8 cellular contexts compared by ENCODE assay signal in the genomic region with DNA sequence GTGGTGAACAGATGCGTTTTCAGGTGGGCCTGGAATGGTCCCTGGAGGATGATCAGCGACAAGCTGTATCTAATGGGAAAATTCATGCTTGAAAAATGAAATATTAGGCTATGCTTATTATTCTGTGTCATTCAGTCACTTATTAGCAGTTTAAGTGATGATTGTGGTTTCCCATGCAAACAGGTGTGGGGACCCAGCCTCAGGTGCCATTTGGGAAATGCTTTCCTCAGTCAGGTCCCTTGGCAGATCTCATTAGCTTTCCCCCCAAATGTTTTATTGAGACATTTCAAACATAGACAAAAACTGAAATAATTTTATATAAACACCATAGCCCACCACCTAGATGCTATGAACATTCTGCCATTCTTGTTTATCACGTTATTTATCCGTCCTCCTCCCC. TPM values are rescaled to one million over a fixed set of nuclear protein-coding genes. Genes with fewer than 3 reads are reported as not detected.
DNase-seq lines count a peak whose midpoint lies in the region; ATAC-seq, FAIRE-seq and TF ChIP-seq lines count a peak whose summit lies in the region.

No MANE protein-coding gene starts in this region.

- H3K27me3 ChIP-seq in DND-41 (ENCODE audit: insufficient read depth, low read length, poor library complexity) (no peaks in the 10 kb centered on the region), NT2/D1 (ENCODE audit: insufficient read depth, insufficient read length) (no peaks in the 10 kb centered on the region), H1 (replicated peaks in 1 of 4; ENCODE audit: control insufficient read depth in 3 of 4, extremely low read depth in 1 of 4, insufficient read depth in 3 of 4, low read length in 3 of 4) (0 out of 7 replicates have a peak, but pooled peaks cover 0 to 3% (median 0%) of the 10 kb centered on the region in 4 experiments), osteoblast (ENCODE audit: insufficient read depth, low read length) (peaks cover 6% of the 10 kb centered on the region)

- H3K4me3 ChIP-seq in DND-41 (ENCODE audit: low read depth in 1 of 2, low read length in 2 of 2) (peak overlapping the region; percentile 13 to 69; a peak in 3 of 4 replicates), NT2/D1 (ENCODE audit: insufficient read length, low read depth) (peak overlapping the region; percentile 61), H1 (ENCODE audit: extremely low read depth in 1 of 4, insufficient read depth in 2 of 4, low read depth in 3 of 4, low read length in 4 of 4) (peak overlapping the region; percentile 24 to 82 (median 60)), osteoblast (ENCODE audit: insufficient read depth, low read length) (peak overlapping the region; percentile 57)

- no peak overlapping the region for H3K4ac ChIP-seq in H1 (replicated peaks; ENCODE audit: insufficient read length, low read depth, low read length)

- H2BK12ac ChIP-seq in H1 (ENCODE audit: low read depth, low read length): no peak overlapping the region

- H3K79me1 ChIP-seq in H1 (ENCODE audit: low read depth, low read length): no peaks in the 10 kb centered on the region

- ATAC-seq in DND-41 (ENCODE audit: insufficient read depth, low read depth) (no peak), GM18870 (IDR thresholded peaks at IDR 0.05; ENCODE audit: unreplicated experiment) (no peak), HG03354 (IDR thresholded peaks at IDR 0.05; ENCODE audit: poor library complexity, severe bottlenecking, unreplicated experiment) (no peak)

- peak overlapping the region; percentile 84 for H3K4me2 ChIP-seq in DND-41 (ENCODE audit: insufficient read depth, low read length)
- H3K4me2 ChIP-seq in H1 (ENCODE audit: insufficient read depth in 1 of 2, low read depth in 2 of 2, low read length in 2 of 2): peak overlapping the region; percentile 47 to 86
- H3K4me2 ChIP-seq in osteoblast (ENCODE audit: insufficient read depth, low read length): peak overlapping the region; percentile 57

- H3K4me1 ChIP-seq in DND-41 (ENCODE audit: insufficient read depth, low read length): peaks cover 25% of the 10 kb centered on the region
- H3K4me1 ChIP-seq in NT2/D1 (ENCODE audit: insufficient read depth, insufficient read length): peaks cover 3% of the 10 kb centered on the region
- peaks cover 0 to 5% (median 2%) of the 10 kb centered on the region in 4 experiments; a peak in 5 of 7 replicates for H3K4me1 ChIP-seq in H1 (replicated peaks in 1 of 4; ENCODE audit: control insufficient read depth in 3 of 4, insufficient read depth in 4 of 4, low read length in 3 of 4)
- no peaks in the 10 kb centered on the region for H3K4me1 ChIP-seq in osteoblast (ENCODE audit: insufficient read depth, low read length)

- no peak overlapping the region for H3K23ac ChIP-seq in H1 (ENCODE audit: insufficient read length)

- H3K56ac ChIP-seq in H1 (replicated peaks; ENCODE audit: insufficient read length, low read depth, low read length): no peak overlapping the region

- H3K23me2 ChIP-seq in H1 (ENCODE audit: low read depth, low read length): peaks cover 2% of the 10 kb centered on the region; the same call in 1 of the 2 replicates

- no peak overlapping the region for H2BK120ac ChIP-seq in H1 (replicated peaks; ENCODE audit: low read depth, low read length)

- no peak overlapping the region for H3K18ac ChIP-seq in H1 (ENCODE audit: extremely low read depth, low read length)

- FAIRE-seq in H1 (lab: Jason Lieb, UNC): no peak

- no peak overlapping the region for H2BK20ac ChIP-seq in H1 (ENCODE audit: low read length)

- H3K9ac ChIP-seq in DND-41 (ENCODE audit: low read depth, low read length) (peak overlapping the region; percentile 76), NT2/D1 (ENCODE audit: insufficient read length, low read depth) (peak overlapping the region; percentile 81), H1 (replicated peaks in 1 of 4; ENCODE audit: extremely low read depth in 1 of 4, low read depth in 3 of 4, low read length in 3 of 4) (no peak overlapping the region)

- H2BK15ac ChIP-seq in H1 (ENCODE audit: low read length): no peak overlapping the region

- H3K9me3 ChIP-seq in DND-41 (ENCODE audit: insufficient read depth, low read length, severe bottlenecking): no peaks in the 10 kb centered on the region
- H3K9me3 ChIP-seq in NT2/D1 (ENCODE audit: insufficient read depth, low read length): no peaks in the 10 kb centered on the region
- no peaks in the 10 kb centered on the region for H3K9me3 ChIP-seq in H1 (ENCODE audit: insufficient read depth in 2 of 2, low read depth in 1 of 2, low read length in 1 of 2)
- no peaks in the 10 kb centered on the region for H3K9me3 ChIP-seq in osteoblast (ENCODE audit: low read depth, low read length)

- H2AK5ac ChIP-seq in H1 (ENCODE audit: low read depth, low read length): no peak overlapping the region

- no peak overlapping the region for H4K5ac ChIP-seq in H1 (ENCODE audit: insufficient read length, low read depth, low read length)

- H3K27ac ChIP-seq in DND-41 (ENCODE audit: low read length): 0 out of 2 replicates have a peak overlapping the region, but pooled peaks have one; percentile 36
- no peak overlapping the region for H3K27ac ChIP-seq in H1 (ENCODE audit: low read depth, low read length)
- H3K27ac ChIP-seq in osteoblast (ENCODE audit: low read depth, low read length): no peak overlapping the region

- TF ChIP-seq EP300 in H1 (IDR thresholded peaks at IDR 0.05; ENCODE audit: borderline replicate concordance in 1 of 2, low read depth in 2 of 2, low read length in 2 of 2): no peak

- no peak for TF ChIP-seq CTCF in DND-41 (IDR thresholded peaks at IDR 0.05; ENCODE audit: borderline replicate concordance, extremely low read depth, low read length, poor library complexity, severe bottlenecking)
- TF ChIP-seq CTCF in H1 (IDR thresholded peaks at IDR 0.05; ENCODE audit: control extremely low read depth in 1 of 3, insufficient read depth in 1 of 3, low read depth in 1 of 3, low read length in 3 of 3): no peak
- TF ChIP-seq CTCF in osteoblast (IDR thresholded peaks at IDR 0.05; ENCODE audit: extremely low read depth, low read depth, low read length): no peak

- H3K36me3 ChIP-seq in DND-41 (ENCODE audit: insufficient read depth, low read length) (no peaks in the 10 kb centered on the region; the same call in 1 of the 2 replicates), NT2/D1 (ENCODE audit: insufficient read depth, insufficient read length, low read length) (no peaks in the 10 kb centered on the region), H1 (ENCODE audit: control insufficient read depth in 2 of 4, insufficient read depth in 4 of 4, low read length in 3 of 4) (no peaks in the 10 kb centered on the region), osteoblast (ENCODE audit: insufficient read depth, low read length) (no peaks in the 10 kb centered on the region)

- CTCF ChIA-PET in H1 (lab: Charles Lee; ENCODE audit: partially characterized antibody): interaction anchor here (0.7 to 1.3 kb wide), 8 partner anchors 10 to 97 kb away, joined by 3 to 5 read pairs (median 3); no protein-coding TSS in a partner anchor

- intact Hi-C loops in head of caudate nucleus (cut with DNase I): loop anchor here (5.0 kb wide), 1 partner anchor 89 kb away; the partner anchor contains the start of genes CBX3 and HNRNPA2B1

- TF ChIP-seq POLR2A in H1 (IDR thresholded peaks at IDR 0.05; ENCODE audit: control extremely low read depth in 1 of 2, low read depth in 2 of 2, low read length in 2 of 2): no peak

- H2AFZ ChIP-seq in DND-41 (ENCODE audit: low read depth, low read length) (peak overlapping the region; percentile 93), H1 (ENCODE audit: low read length) (peak overlapping the region; percentile 84), osteoblast (ENCODE audit: low read length) (no peak overlapping the region)

- no peak for DNase-seq in DND-41
- DNase-seq in NT2/D1 (ENCODE audit: low read depth, low spot score): no peak
- DNase-seq in H1 (ENCODE audit: low read depth in 1 of 2, low spot score in 2 of 2): no peak
- DNase-seq in osteoblast (ENCODE audit: insufficient read length, low spot score, missing footprints): peak; percentile 59
- DNase-seq in head of caudate nucleus: no peak
- no peak for DNase-seq in SIG-M5 treated with dmso at 0.1 percent for 504 hours (lab: John Stamatoyannopoulos, UW; ENCODE audit: unreplicated experiment)

- no peak overlapping the region for H3K14ac ChIP-seq in H1 (ENCODE audit: insufficient read length)

- POLR2A ChIA-PET in H1 (lab: Charles Lee; ENCODE audit: partially characterized antibody): interaction anchor here (0.9 to 2.2 kb wide), 6 partner anchors 14 to 103 kb away, joined by 3 to 6 read pairs (median 4); no protein-coding TSS in a partner anchor

- no peak overlapping the region for H4K8ac ChIP-seq in H1 (ENCODE audit: extremely low read depth, insufficient read depth, low read length)

- no peak for TF ChIP-seq RAD21 in H1 (IDR thresholded peaks at IDR 0.05 in 1 of 2, conservative IDR thresholded peaks at IDR 0.05 in 1 of 2; ENCODE audit: low read depth in 2 of 2, low read length in 2 of 2)

- H3K79me2 ChIP-seq in DND-41 (ENCODE audit: insufficient read depth, low read length) (peaks cover 6% of the 10 kb centered on the region), H1 (ENCODE audit: control insufficient read depth in 1 of 2, insufficient read depth in 2 of 2, low read length in 2 of 2) (no peaks in the 10 kb centered on the region), osteoblast (ENCODE audit: insufficient read depth, low read length) (no peaks in the 10 kb centered on the region)

- no peak overlapping the region for H2BK5ac ChIP-seq in H1 (ENCODE audit: low read depth, low read length)

- 44% methylated on average over 4 of the region's 4 CpGs; no CpG with 5 or more reads in 1 of the 2 experiments for WGBS in H1 (ENCODE audit: extremely low coverage in 1 of 2, insufficient coverage in 1 of 2, insufficient read length in 1 of 2, insufficient replicate concordance in 2 of 2, low coverage in 1 of 2, low lambda C conversion rate in 2 of 2, missing lambda C conversion rate in 1 of 2), 2 experiments

- H4K20me1 ChIP-seq in DND-41 (ENCODE audit: insufficient read depth, low read length) (no peaks in the 10 kb centered on the region), H1 (replicated peaks in 1 of 2; ENCODE audit: control insufficient read depth in 1 of 2, insufficient read depth in 2 of 2, low read length in 2 of 2) (no peaks in the 10 kb centered on the region), osteoblast (ENCODE audit: insufficient read depth, low read length) (no peaks in the 10 kb centered on the region)

- no peak overlapping the region for H4K91ac ChIP-seq in H1 (replicated peaks; ENCODE audit: insufficient read length, low read length)

TF ChIP-seq in H1, 55 proteins besides CTCF, POLR2A, EP300 and RAD21 (continues in another document):
- no peak for TF ChIP-seq KDM4A (IDR thresholded peaks at IDR 0.05; ENCODE audit: low read depth, low read length, severe bottlenecking)

RNA-seq across cellular contexts. Expression of gene SNX10, which starts 0.4 kb away (rescaled TPM):
- 9.6 and 9.9 TPM in 2 replicates for total RNA-seq in H1 (2021; fragmentation: NEBNext Ultra II Directional; extraction: Animal tissue kit (Norgen Biotek cat#: 25700))
- 1.9 and 4.4 TPM in 2 replicates for polyA plus RNA-seq in H1 (2011; rRNA removed)
- polyA plus RNA-seq in H1 (2011; cell fraction: cytosol; rRNA removed): 5.2 TPM
- 4.8 TPM for polyA plus RNA-seq in H1 (2011; cell fraction: nucleus; rRNA removed)
- polyA plus RNA-seq in H1 (2012, experiment 1 of 2): 6.5 to 9.6 TPM (median 8.0 TPM) in 4 replicates
- 0.58 TPM for polyA plus RNA-seq in H1 (2012, experiment 2 of 2)
- polyA plus RNA-seq in H1 (2013, experiment 1 of 2): 11.1 TPM
- 10.9 TPM for polyA plus RNA-seq in H1 (2013, experiment 2 of 2)
- 6.8 and 8.4 TPM in 2 replicates for polyA minus RNA-seq in H1 (2011; rRNA and poly(A)+ RNA removed)
- polyA minus RNA-seq in H1 (2011; cell fraction: cytosol; rRNA and poly(A)+ RNA removed): 3.8 TPM
- polyA minus RNA-seq in H1 (2011; cell fraction: nucleus; rRNA and poly(A)+ RNA removed): 7.8 TPM
- total RNA-seq in osteoblast: 0.72 and 1.2 TPM in 2 replicates

Comparison
In these comparisons a context has a peak if more than half of its experiments do, and no peak if none do; other contexts are left out.
1. H3K9ac ChIP-seq: peak in DND-41 (single experiment) and NT2/D1 (single experiment); none in H1 (0 of 4).
2. Peak in every context shown above with its lines, with median percentiles within 50 percentile points of each other: H3K4me2 ChIP-seq and H3K4me3 ChIP-seq.